In genomic region chr1:151313501-151313900, GRCh38 we compare ENCODE assay signal across 13 cellular contexts. TPM values are rescaled to one million over a fixed set of nuclear protein-coding genes. Genes with fewer than 3 reads are reported as not detected.
A peak's percentile ranks its signal among the peaks of the same experiment; 100 is the strongest.
DNase-seq lines count a peak whose midpoint lies in the region; ATAC-seq and TF ChIP-seq lines count a peak whose summit lies in the region.
"Had no signal": no experiment of that assay in that cellular context is flagged by ENCODE, and none has a peak within 500 bp of the region (broad histone marks: within the 10 kb centered on the region; RNA-seq: fewer than 3 reads in every experiment).

No MANE protein-coding gene starts in this region.

- H3K27ac ChIP-seq in CD8-positive, alpha-beta memory T cell (ENCODE audit: low read depth, low read length) = no peak overlapping the region
- H3K27ac ChIP-seq in spleen = peak overlapping the region in 5 of 8 donors; percentile 13 to 61 (median 22)

- H3K4me3 Mint-ChIP-seq in CD8-positive, alpha-beta memory T cell = peak overlapping the region in 1 of 7 donors; percentile 29
- no peak overlapping the region for H3K4me3 Mint-ChIP-seq in activated naive CD8-positive, alpha-beta T cell treated with anti-CD3 and anti-CD28 coated beads for 36 hours
- H3K4me3 Mint-ChIP-seq: GM23338 had no signal

- POLR2A ChIA-PET in CD8-positive, alpha-beta memory T cell (lab: Charles Lee) = interaction anchor here (0.5 kb wide), 1 partner anchor 28 kb away, joined by 3 read pairs; no protein-coding TSS in a partner anchor

- TF ChIP-seq CTCF in spleen (IDR thresholded peaks at IDR 0.05 in 8 of 11, conservative IDR thresholded peaks at IDR 0.05 in 3 of 11) (no peak), GM13976 (IDR thresholded peaks at IDR 0.05; ENCODE audit: borderline replicate concordance, control extremely low read depth, extremely low read depth, insufficient read depth, missing control alignments) (no peak)

- peaks cover 43 to 61% (median 54%) of the 10 kb centered on the region in 3 donors for H3K4me1 Mint-ChIP-seq in CD8-positive, alpha-beta memory T cell
- peaks cover 49% of the 10 kb centered on the region for H3K4me1 Mint-ChIP-seq in activated naive CD8-positive, alpha-beta T cell treated with anti-CD3 and anti-CD28 coated beads for 36 hours

- H3K27me3 Mint-ChIP-seq in CD8-positive, alpha-beta memory T cell = peaks cover 0 to 1% of the 10 kb centered on the region in 2 donors
- H3K27me3 Mint-ChIP-seq in activated naive CD8-positive, alpha-beta T cell treated with anti-CD3 and anti-CD28 coated beads for 36 hours = no peaks in the 10 kb centered on the region

- WGBS in spleen, 5 donors = 65 to 73% (median 68%) methylated on average over 2 of the region's 2 CpGs

- DNase-seq in CD8-positive, alpha-beta memory T cell = no peak
- no peak for DNase-seq in activated naive CD8-positive, alpha-beta T cell treated with anti-CD3 and anti-CD28 coated beads for 36 hours
- peak; percentile 69 for DNase-seq in Right ventricle myocardium superior
- no peak for DNase-seq in spleen
- DNase-seq in NCI-H1417 treated with DMSO at 0.1 percent for 48 hours (lab: John Stamatoyannopoulos, UW) = no peak
- DNase-seq in GM13976 (ENCODE audit: low spot score) = no peak
- no peak for DNase-seq in NCI-H748 (lab: John Stamatoyannopoulos, UW; ENCODE audit: unreplicated experiment)
- no peak for DNase-seq in ecto neural progenitor cell (ENCODE audit: low spot score)
- DNase-seq: activated CD4-positive, alpha-beta T cell treated with anti-CD3 and anti-CD28 coated beads for 4 hours; NCI-H1048; NCI-H82 had no signal

- H3K4me3 ChIP-seq in CD8-positive, alpha-beta memory T cell (ENCODE audit: low read length) = no peak overlapping the region
- H3K4me3 ChIP-seq in spleen = no peak overlapping the region
- H3K4me3 ChIP-seq: GM23338, skin epidermis had no signal

- H3K36me3 ChIP-seq in CD8-positive, alpha-beta memory T cell (ENCODE audit: insufficient read depth, low read length) = peaks cover 61% of the 10 kb centered on the region
- peaks cover 0 to 100% (median 79%) of the 10 kb centered on the region in 6 donors for H3K36me3 ChIP-seq in spleen

- H3K9me3 ChIP-seq in CD8-positive, alpha-beta memory T cell (ENCODE audit: low read length) = no peaks in the 10 kb centered on the region
- no peaks in the 10 kb centered on the region for H3K9me3 ChIP-seq in spleen

- CTCF ChIA-PET in CD8-positive, alpha-beta memory T cell (lab: Charles Lee) = interaction anchor here (1.2 to 3.0 kb wide), 2 partner anchors 12 to 27 kb away, joined by 3 to 10 read pairs; no protein-coding TSS in a partner anchor

- H3K27me3 ChIP-seq in CD8-positive, alpha-beta memory T cell (ENCODE audit: insufficient read depth, low read length, poor library complexity, severe bottlenecking) = no peaks in the 10 kb centered on the region
- H3K27me3 ChIP-seq in spleen (replicated peaks in 1 of 7) = no peaks in the 10 kb centered on the region

- TF ChIP-seq POLR2A in spleen (IDR thresholded peaks at IDR 0.05) = no peak

- peaks cover 0 to 86% (median 11%) of the 10 kb centered on the region in 3 donors for H3K36me3 Mint-ChIP-seq in CD8-positive, alpha-beta memory T cell
- peaks cover 25% of the 10 kb centered on the region for H3K36me3 Mint-ChIP-seq in activated naive CD8-positive, alpha-beta T cell treated with anti-CD3 and anti-CD28 coated beads for 36 hours

- H3K4me1 ChIP-seq in CD8-positive, alpha-beta memory T cell (ENCODE audit: insufficient read depth, low read length) = peaks cover 19% of the 10 kb centered on the region
- peaks cover 4 to 64% (median 37%) of the 10 kb centered on the region in 6 donors for H3K4me1 ChIP-seq in spleen

- intact Hi-C loops in Right ventricle myocardium superior (cut with DNase I) = no loop called here
- intact Hi-C loops in spleen (cut with DNase I; ENCODE audit: low total_unique reads) = no loop called here

- in situ Hi-C loops in GM13976 (cut with MboI; ENCODE audit: low sequenced_read_pairs, unreplicated experiment) = no loop called here

- no peaks in the 10 kb centered on the region for H3K9me3 Mint-ChIP-seq in CD8-positive, alpha-beta memory T cell
- no peaks in the 10 kb centered on the region for H3K9me3 Mint-ChIP-seq in activated naive CD8-positive, alpha-beta T cell treated with anti-CD3 and anti-CD28 coated beads for 36 hours
- H3K9me3 Mint-ChIP-seq: GM23338 had no signal

- ATAC-seq in Right ventricle myocardium superior (ENCODE audit: poor library complexity) = peak; percentile 57
- ATAC-seq: GM23338 had no signal

- peak overlapping the region in 5 of 8 donors; percentile 21 to 50 (median 24) for H3K27ac Mint-ChIP-seq in CD8-positive, alpha-beta memory T cell
- H3K27ac Mint-ChIP-seq in activated naive CD8-positive, alpha-beta T cell treated with anti-CD3 and anti-CD28 coated beads for 36 hours = peak overlapping the region; percentile 76
- H3K27ac Mint-ChIP-seq: GM23338 had no signal

RNA-seq across cellular contexts. Expression of gene PI4KB, which starts 13.7 kb away (rescaled TPM):
- total RNA-seq in CD8-positive, alpha-beta memory T cell = 10 to 100 TPM; 59.9 to 65.5 TPM
- 67.5 TPM for polyA plus RNA-seq in CD8-positive, alpha-beta memory T cell
- 10 to 100 TPM; 46.4 to 49.4 TPM for total RNA-seq in activated naive CD8-positive, alpha-beta T cell treated with anti-CD3 and anti-CD28 coated beads for 36 hours
- total RNA-seq in Right ventricle myocardium superior (41.0 TPM), spleen (10 to 100 TPM; 63.7 to 85.4 (median 69.5) TPM)
- polyA plus RNA-seq in spleen = 10 to 100 TPM; 25.6 to 41.4 (median 30.8) TPM

RNA-seq across cellular contexts. Expression of gene ZNF687, which starts 31.4 kb away (rescaled TPM):
- 10 to 100 TPM; 23.8 to 26.5 TPM for total RNA-seq in CD8-positive, alpha-beta memory T cell
- polyA plus RNA-seq in CD8-positive, alpha-beta memory T cell = 1.6 TPM
- 10 to 100 TPM; 27.0 to 29.9 TPM for total RNA-seq in activated naive CD8-positive, alpha-beta T cell treated with anti-CD3 and anti-CD28 coated beads for 36 hours
- total RNA-seq in Right ventricle myocardium superior = 12.4 TPM
- 10 to 100 TPM; 27.3 to 46.6 (median 33.4) TPM for total RNA-seq in spleen
- polyA plus RNA-seq in spleen = 10 to 100 TPM in 1 of 3 donors, 1 to 10 TPM in 2; 9.1 to 17.7 (median 9.8) TPM

RNA-seq across cellular contexts. Expression of gene RFX5, which starts 33.6 kb away (rescaled TPM):
- total RNA-seq in CD8-positive, alpha-beta memory T cell = 10 to 100 TPM; 77.2 to 77.4 TPM
- 38.0 TPM for polyA plus RNA-seq in CD8-positive, alpha-beta memory T cell
- total RNA-seq in activated naive CD8-positive, alpha-beta T cell treated with anti-CD3 and anti-CD28 coated beads for 36 hours = 10 to 100 TPM; 55.2 to 58.6 TPM
- total RNA-seq in Right ventricle myocardium superior (16.3 TPM), spleen (10 to 100 TPM; 75.9 to 96.1 (median 92.2) TPM)
- polyA plus RNA-seq in spleen = 10 to 100 TPM; 30.8 to 57.8 (median 40.3) TPM

RNA-seq across cellular contexts. Expression of gene PSMD4, which starts 59.0 kb away (rescaled TPM):
- total RNA-seq in CD8-positive, alpha-beta memory T cell = 100 to 1,000 TPM; 250 to 256 TPM
- polyA plus RNA-seq in CD8-positive, alpha-beta memory T cell = 239 TPM
- total RNA-seq in activated naive CD8-positive, alpha-beta T cell treated with anti-CD3 and anti-CD28 coated beads for 36 hours = 100 to 1,000 TPM; 217 to 249 TPM
- total RNA-seq in Right ventricle myocardium superior (138 TPM), spleen (100 to 1,000 TPM in 5 of 7 donors, 10 to 100 TPM in 2; 90.8 to 157 (median 121) TPM)
- 100 to 1,000 TPM; 149 to 180 (median 156) TPM for polyA plus RNA-seq in spleen

RNA-seq across cellular contexts. Expression of gene SELENBP1, which starts 59.0 kb away (rescaled TPM):
- not detected for total RNA-seq in CD8-positive, alpha-beta memory T cell
- polyA plus RNA-seq in CD8-positive, alpha-beta memory T cell = not detected
- not detected for total RNA-seq in activated naive CD8-positive, alpha-beta T cell treated with anti-CD3 and anti-CD28 coated beads for 36 hours
- total RNA-seq in Right ventricle myocardium superior (119 TPM), spleen (100 to 1,000 TPM in 2 of 7 donors, 10 to 100 TPM in 5; 56.1 to 114 (median 90.3) TPM)
- 10 to 100 TPM; 17.3 to 77.8 (median 47.5) TPM for polyA plus RNA-seq in spleen
